In the genomic region with DNA sequence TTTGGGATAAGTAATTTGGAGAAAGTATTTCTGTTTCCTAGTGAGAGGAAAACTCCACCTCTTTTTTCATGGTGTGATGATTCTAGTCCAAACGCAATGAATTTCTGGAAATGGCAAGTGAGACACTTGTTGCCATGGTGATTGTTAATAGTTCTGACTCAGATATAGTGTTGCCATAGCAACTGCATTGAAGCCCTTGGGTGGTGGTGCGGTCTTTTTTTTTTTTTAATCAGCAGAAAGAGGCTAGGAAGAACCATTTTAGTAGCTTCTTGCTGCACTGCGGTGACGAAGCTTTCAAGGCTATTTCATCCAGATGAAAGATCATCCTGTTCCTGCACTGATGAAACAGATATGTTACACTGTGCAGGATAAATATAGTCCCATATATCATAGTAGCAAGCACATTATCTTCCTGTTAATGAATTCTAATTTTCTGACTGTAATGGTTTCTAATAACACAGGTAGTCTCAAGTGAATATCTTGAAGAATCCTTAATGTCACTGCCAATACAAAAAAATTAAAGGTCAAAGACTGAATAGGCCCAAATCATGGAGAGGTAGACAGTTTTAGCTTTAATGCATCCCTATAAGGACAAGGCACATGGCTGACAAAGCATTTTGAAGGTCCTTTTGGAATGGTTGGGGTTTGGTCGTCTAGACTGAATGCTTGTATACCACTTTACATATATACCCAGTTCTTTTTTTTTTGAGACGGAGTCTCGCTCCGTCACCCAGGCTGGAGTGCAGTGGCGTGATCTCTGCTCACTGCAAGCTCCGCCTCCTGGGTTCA, we compare ENCODE assay signal across 13 cellular contexts.
A peak's percentile ranks its signal among the peaks of the same experiment; 100 is the strongest.
DNase-seq lines count a peak whose midpoint lies in the region; ATAC-seq, FAIRE-seq and TF ChIP-seq lines count a peak whose summit lies in the region.
"Had no signal": no experiment of that assay in that cellular context is flagged by ENCODE, and none has a peak within 500 bp of the region (broad histone marks: within the 10 kb centered on the region; RNA-seq: fewer than 3 reads in every experiment).

No MANE protein-coding gene starts in this region.

- peaks cover 0 to 5% (median 5%) of the 10 kb centered on the region in 3 donors for H3K4me1 ChIP-seq in skeletal muscle tissue (ENCODE audit: control insufficient read depth in 3 of 3, insufficient read depth in 3 of 3, low read length in 3 of 3)
- H3K4me1 ChIP-seq: A549, ascending aorta, pancreas, SJCRH30, uterus had no signal

- no peak overlapping the region for H3K4me3 ChIP-seq in fibroblast of the aortic adventitia (ENCODE audit: low read depth, low read length)
- no peak overlapping the region for H3K4me3 ChIP-seq in skeletal muscle tissue (ENCODE audit: low read length in 3 of 3)
- H3K4me3 ChIP-seq: A549, ascending aorta, pancreas, SJCRH30, uterus had no signal

- peak overlapping the region; percentile 19 for H3K27ac ChIP-seq in skeletal muscle tissue (ENCODE audit: low read depth, low read length)
- H3K27ac ChIP-seq: A549, ascending aorta, pancreas, SJCRH30, uterus had no signal

- TF ChIP-seq CTCF in fibroblast of the aortic adventitia (IDR thresholded peaks at IDR 0.05; ENCODE audit: insufficient read depth, low read length): no peak

- no peak for ATAC-seq in HG03196 (IDR thresholded peaks at IDR 0.05; ENCODE audit: unreplicated experiment)
- ATAC-seq: A549 had no signal

- H3K9ac ChIP-seq in skeletal muscle tissue (ENCODE audit: low read depth in 1 of 3, low read length in 3 of 3): no peak overlapping the region

- no peak for FAIRE-seq in RCC 7860 (lab: Jason Lieb, UNC)
- FAIRE-seq: A549, pancreas had no signal

- no peaks in the 10 kb centered on the region for H3K9me3 ChIP-seq in skeletal muscle tissue (ENCODE audit: control insufficient read depth in 3 of 3, low read length in 3 of 3)
- H3K9me3 ChIP-seq: A549, ascending aorta, pancreas, SJCRH30, uterus had no signal

- DNase-seq in NCI-H2081 (lab: John Stamatoyannopoulos, UW) (peak; percentile 29 to 33), NCI-H2081 treated with DMSO at 0.1 percent for 48 hours (lab: John Stamatoyannopoulos, UW) (no peak), RCC 7860 (ENCODE audit: low spot score) (peak; percentile 58), fibroblast of the aortic adventitia (ENCODE audit: low read depth) (peak; percentile 79), GM19240 (ENCODE audit: insufficient read length, low spot score) (no peak), HK-2 (ENCODE audit: unreplicated experiment) (no peak)
- DNase-seq: pancreas, SJCRH30, uterus had no signal

- H3K27me3 ChIP-seq in skeletal muscle tissue (ENCODE audit: control insufficient read depth in 3 of 3, insufficient read depth in 3 of 3, low read length in 3 of 3): no peaks in the 10 kb centered on the region
- H3K27me3 ChIP-seq: ascending aorta, pancreas, SJCRH30, uterus had no signal

- H3K36me3 ChIP-seq in skeletal muscle tissue (ENCODE audit: control insufficient read depth in 3 of 3, insufficient read depth in 3 of 3, low read length in 3 of 3): no peaks in the 10 kb centered on the region
- H3K36me3 ChIP-seq: ascending aorta, pancreas, SJCRH30, uterus had no signal

Comparison
In these comparisons a context has a peak if more than half of its experiments do, and no peak if none do; other contexts are left out.
1. DNase-seq: peak in NCI-H2081 (2 of 2), RCC 7860 (single experiment) and fibroblast of the aortic adventitia (single experiment); none in NCI-H2081 treated with DMSO at 0.1 percent for 48 hours (single experiment), GM19240 (single experiment) and HK-2 (single experiment).